1 cellular context compared by ENCODE assay signal in the genomic region with DNA sequence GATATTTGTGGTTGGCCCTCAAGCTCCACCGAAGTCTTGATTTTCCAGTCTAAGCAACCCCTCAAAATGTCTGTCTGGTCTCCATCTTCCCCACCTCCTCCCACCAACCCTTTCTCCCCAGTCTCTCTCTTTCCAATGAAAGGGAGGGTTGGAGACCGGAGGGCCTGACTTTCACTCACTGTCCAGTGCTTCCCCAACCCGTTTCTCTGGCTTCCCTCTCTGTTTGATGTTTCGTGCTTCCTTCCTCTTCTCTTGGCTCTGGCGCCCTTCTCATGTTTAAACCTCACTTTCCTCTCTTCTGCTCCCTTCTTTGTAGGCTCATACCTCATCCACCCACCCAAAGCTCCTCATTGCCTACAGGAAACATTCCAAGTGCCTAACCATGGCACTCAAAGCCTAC.
TF ChIP-seq lines count a peak whose summit lies in the region.

No MANE protein-coding gene starts in this region.

TF ChIP-seq in HepG2, 621 proteins besides CTCF, POLR2A, EP300 and RAD21:
- TF ChIP-seq AGO2 (optimal IDR thresholded peaks at IDR 0.05; ENCODE audit: low read depth, low read length) (no peak), RERE (CRISPR knock-in tag; IDR thresholded peaks at IDR 0.05; ENCODE audit: low read depth) (no peak), ZNF121 (CRISPR knock-in tag; IDR thresholded peaks at IDR 0.05) (no peak), ZBTB33 (CRISPR knock-in tag; IDR thresholded peaks at IDR 0.05) (no peak), RAD51 (IDR thresholded peaks at IDR 0.05; ENCODE audit: borderline replicate concordance) (no peak), MAF1 (CRISPR knock-in tag; IDR thresholded peaks at IDR 0.05; ENCODE audit: borderline replicate concordance) (no peak), KLF12 (CRISPR knock-in tag; IDR thresholded peaks at IDR 0.05; ENCODE audit: borderline replicate concordance) (no peak), FIP1L1 (IDR thresholded peaks at IDR 0.05; ENCODE audit: borderline replicate concordance, insufficient read depth, low read depth, low read length) (no peak), AGO1 (IDR thresholded peaks at IDR 0.05; ENCODE audit: low read depth, low read length, poor library complexity, severe bottlenecking) (no peak), ARNT (IDR thresholded peaks at IDR 0.05) (no peak), NFIB (CRISPR knock-in tag; IDR thresholded peaks at IDR 0.05; ENCODE audit: borderline replicate concordance) (no peak), FOXK1 (CRISPR knock-in tag; IDR thresholded peaks at IDR 0.05; ENCODE audit: borderline replicate concordance, low read depth) (no peak), UBTF (CRISPR knock-in tag; IDR thresholded peaks at IDR 0.05) (no peak), ZNF33A (CRISPR knock-in tag; IDR thresholded peaks at IDR 0.05; ENCODE audit: borderline replicate concordance) (no peak)
- TF ChIP-seq, protein P1, sequence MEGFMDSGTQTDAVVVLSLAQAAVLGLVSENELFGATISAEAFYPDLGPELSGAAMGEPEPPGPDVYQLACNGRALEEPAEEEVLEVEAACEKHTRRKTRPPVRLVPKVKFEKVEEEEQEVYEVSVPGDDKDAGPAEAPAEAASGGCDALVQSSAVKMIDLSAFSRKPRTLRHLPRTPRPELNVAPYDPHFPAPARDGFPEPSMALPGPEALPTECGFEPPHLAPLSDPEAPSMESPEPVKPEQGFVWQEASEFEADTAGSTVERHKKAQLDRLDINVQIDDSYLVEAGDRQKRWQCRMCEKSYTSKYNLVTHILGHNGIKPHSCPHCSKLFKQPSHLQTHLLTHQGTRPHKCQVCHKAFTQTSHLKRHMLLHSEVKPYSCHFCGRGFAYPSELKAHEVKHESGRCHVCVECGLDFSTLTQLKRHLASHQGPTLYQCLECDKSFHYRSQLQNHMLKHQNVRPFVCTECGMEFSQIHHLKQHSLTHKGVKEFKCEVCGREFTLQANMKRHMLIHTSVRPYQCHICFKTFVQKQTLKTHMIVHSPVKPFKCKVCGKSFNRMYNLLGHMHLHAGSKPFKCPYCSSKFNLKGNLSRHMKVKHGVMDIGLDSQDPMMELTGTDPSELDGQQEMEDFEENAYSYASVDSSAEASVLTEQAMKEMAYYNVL (CRISPR knock-in tag; IDR thresholded peaks at IDR 0.05; ENCODE audit: borderline replicate concordance) = no peak
- TF ChIP-seq, protein P2, sequence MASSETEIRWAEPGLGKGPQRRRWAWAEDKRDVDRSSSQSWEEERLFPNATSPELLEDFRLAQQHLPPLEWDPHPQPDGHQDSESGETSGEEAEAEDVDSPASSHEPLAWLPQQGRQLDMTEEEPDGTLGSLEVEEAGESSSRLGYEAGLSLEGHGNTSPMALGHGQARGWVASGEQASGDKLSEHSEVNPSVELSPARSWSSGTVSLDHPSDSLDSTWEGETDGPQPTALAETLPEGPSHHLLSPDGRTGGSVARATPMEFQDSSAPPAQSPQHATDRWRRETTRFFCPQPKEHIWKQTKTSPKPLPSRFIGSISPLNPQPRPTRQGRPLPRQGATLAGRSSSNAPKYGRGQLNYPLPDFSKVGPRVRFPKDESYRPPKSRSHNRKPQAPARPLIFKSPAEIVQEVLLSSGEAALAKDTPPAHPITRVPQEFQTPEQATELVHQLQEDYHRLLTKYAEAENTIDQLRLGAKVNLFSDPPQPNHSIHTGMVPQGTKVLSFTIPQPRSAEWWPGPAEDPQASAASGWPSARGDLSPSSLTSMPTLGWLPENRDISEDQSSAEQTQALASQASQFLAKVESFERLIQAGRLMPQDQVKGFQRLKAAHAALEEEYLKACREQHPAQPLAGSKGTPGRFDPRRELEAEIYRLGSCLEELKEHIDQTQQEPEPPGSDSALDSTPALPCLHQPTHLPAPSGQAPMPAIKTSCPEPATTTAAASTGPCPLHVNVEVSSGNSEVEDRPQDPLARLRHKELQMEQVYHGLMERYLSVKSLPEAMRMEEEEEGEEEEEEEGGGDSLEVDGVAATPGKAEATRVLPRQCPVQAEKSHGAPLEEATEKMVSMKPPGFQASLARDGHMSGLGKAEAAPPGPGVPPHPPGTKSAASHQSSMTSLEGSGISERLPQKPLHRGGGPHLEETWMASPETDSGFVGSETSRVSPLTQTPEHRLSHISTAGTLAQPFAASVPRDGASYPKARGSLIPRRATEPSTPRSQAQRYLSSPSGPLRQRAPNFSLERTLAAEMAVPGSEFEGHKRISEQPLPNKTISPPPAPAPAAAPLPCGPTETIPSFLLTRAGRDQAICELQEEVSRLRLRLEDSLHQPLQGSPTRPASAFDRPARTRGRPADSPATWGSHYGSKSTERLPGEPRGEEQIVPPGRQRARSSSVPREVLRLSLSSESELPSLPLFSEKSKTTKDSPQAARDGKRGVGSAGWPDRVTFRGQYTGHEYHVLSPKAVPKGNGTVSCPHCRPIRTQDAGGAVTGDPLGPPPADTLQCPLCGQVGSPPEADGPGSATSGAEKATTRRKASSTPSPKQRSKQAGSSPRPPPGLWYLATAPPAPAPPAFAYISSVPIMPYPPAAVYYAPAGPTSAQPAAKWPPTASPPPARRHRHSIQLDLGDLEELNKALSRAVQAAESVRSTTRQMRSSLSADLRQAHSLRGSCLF (CRISPR knock-in tag; IDR thresholded peaks at IDR 0.05; ENCODE audit: borderline replicate concordance) = no peak
